Comparison of ENCODE assay signal across 8 cellular contexts in the genomic region with DNA sequence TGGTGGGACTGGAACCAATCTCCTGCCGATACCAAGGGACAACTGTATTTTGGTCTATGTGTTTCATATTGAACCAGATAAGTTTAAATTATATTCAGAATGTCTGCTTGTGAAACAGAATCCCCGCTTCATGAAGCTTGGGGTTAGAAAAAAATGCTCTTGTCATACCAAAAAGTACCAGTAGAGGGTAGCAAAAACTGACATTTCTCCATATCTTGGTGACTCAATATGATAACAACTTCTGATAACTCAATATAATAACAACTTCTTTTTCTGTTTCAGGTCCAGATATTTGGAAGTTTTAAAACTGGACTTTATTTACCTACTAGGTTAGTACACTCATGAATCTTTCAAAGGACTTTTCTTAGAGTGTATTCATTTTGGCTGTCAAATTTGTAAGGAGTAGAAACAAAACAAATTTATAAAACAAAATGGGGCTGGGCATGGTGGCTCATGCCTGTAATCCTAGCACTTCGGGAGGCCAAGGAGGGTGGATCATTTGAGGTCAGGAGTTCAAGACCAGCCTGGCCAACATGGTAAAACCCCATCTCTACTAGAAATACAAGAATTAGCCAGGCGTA. TPM values are rescaled to one million over a fixed set of nuclear protein-coding genes. Genes with fewer than 3 reads are reported as not detected.
DNase-seq lines count a peak whose midpoint lies in the region; ATAC-seq, FAIRE-seq and TF ChIP-seq lines count a peak whose summit lies in the region.

No MANE protein-coding gene starts in this region.

- no peak for TF ChIP-seq POLR2A in transverse colon (IDR thresholded peaks at IDR 0.05)

- peaks cover 1% of the 10 kb centered on the region for H3K79me2 ChIP-seq in astrocyte (ENCODE audit: insufficient read depth, low read length)

- no peaks in the 10 kb centered on the region for H3K36me3 Mint-ChIP-seq in astrocyte (ENCODE audit: low read depth, unreplicated experiment)

- H3K9me3 ChIP-seq in astrocyte (ENCODE audit: insufficient read depth, low read depth, low read length) (no peaks in the 10 kb centered on the region), kidney (ENCODE audit: control insufficient read depth in 1 of 2, low read length in 2 of 2) (no peaks in the 10 kb centered on the region), transverse colon (no peaks in the 10 kb centered on the region)

- no peak overlapping the region for H2AFZ ChIP-seq in astrocyte (ENCODE audit: low read depth, low read length)

- H3K4me2 ChIP-seq in astrocyte (ENCODE audit: low read length) = no peak overlapping the region

- in situ Hi-C loops in transverse colon (cut with MboI; ENCODE audit: low pct_ligation_motif_present in 1 of 4, low pct_unique_long_range_greater_than_20kb in 1 of 4, low sequenced_read_pairs in 3 of 4) = loop anchor here (10.0 kb wide), 2 partner anchors 141 to 189 kb away; partner anchors contain the start of gene CNEP1R1 (in 3 of the 4)

- no peak for ATAC-seq in HG02763 (IDR thresholded peaks at IDR 0.05; ENCODE audit: unreplicated experiment)

- DNase-seq in DMS53 treated with DMSO at 0.1 percent for 48 hours (lab: John Stamatoyannopoulos, UW; ENCODE audit: unreplicated experiment) (peak; percentile 46), NCI-H1694 (lab: John Stamatoyannopoulos, UW) (peak; percentile 34), astrocyte (ENCODE audit: low read depth) (no peak), kidney (no peak), transverse colon (no peak), COLO668 (lab: John Stamatoyannopoulos, UW; ENCODE audit: unreplicated experiment) (no peak)

- H3K27ac ChIP-seq in 22Rv1 = no peak overlapping the region
- no peak overlapping the region for H3K27ac ChIP-seq in astrocyte (ENCODE audit: low read depth, low read length)
- no peak overlapping the region for H3K27ac ChIP-seq in kidney (ENCODE audit: low read depth in 2 of 2, low read length in 2 of 2)
- no peak overlapping the region for H3K27ac ChIP-seq in transverse colon

- peaks cover 20% of the 10 kb centered on the region for H4K20me1 ChIP-seq in astrocyte (ENCODE audit: insufficient read depth, low read length)

- TF ChIP-seq CTCF in 22Rv1 (IDR thresholded peaks at IDR 0.05) (peak; percentile 76), astrocyte (IDR thresholded peaks at IDR 0.05; ENCODE audit: insufficient read depth, low read depth, low read length) (peak; percentile 73), kidney (IDR thresholded peaks at IDR 0.05; ENCODE audit: borderline replicate concordance, extremely low read depth, insufficient read depth) (peak; percentile 62), transverse colon (IDR thresholded peaks at IDR 0.05) (peak; percentile 83 to 87 (median 84))

- peaks cover 17% of the 10 kb centered on the region for H3K4me1 Mint-ChIP-seq in astrocyte (ENCODE audit: low read depth, unreplicated experiment)

- H3K27me3 ChIP-seq in astrocyte (ENCODE audit: insufficient read depth, low read length) (no peaks in the 10 kb centered on the region), transverse colon (no peaks in the 10 kb centered on the region)

- H3K9me3 Mint-ChIP-seq in astrocyte (ENCODE audit: unreplicated experiment) = no peaks in the 10 kb centered on the region

- H3K4me1 ChIP-seq in astrocyte (ENCODE audit: insufficient read depth, low read length) (peaks cover 4% of the 10 kb centered on the region), kidney (ENCODE audit: control insufficient read depth in 1 of 2, insufficient read depth in 1 of 2, low read depth in 1 of 2, low read length in 2 of 2) (peaks cover 14 to 15% of the 10 kb centered on the region in 2 donors), transverse colon (peaks cover 18 to 21% (median 21%) of the 10 kb centered on the region in 4 donors)

- no peaks in the 10 kb centered on the region for H3K27me3 Mint-ChIP-seq in astrocyte (ENCODE audit: low read depth, unreplicated experiment)

- intact Hi-C loops in kidney (cut with DNase I) (no loop called here), transverse colon (cut with DNase I; ENCODE audit: low total_unique reads) (loop anchor here (10.0 kb wide), 1 partner anchor 151 kb away; the partner anchor contains the start of gene BRD7)

- H3K4me3 Mint-ChIP-seq in astrocyte (ENCODE audit: unreplicated experiment) = no peak overlapping the region

- FAIRE-seq in astrocyte (lab: Jason Lieb, UNC) (peak; percentile 73), kidney (lab: Jason Lieb, UNC) (peak; percentile 90)

- no peak overlapping the region for H3K4me3 ChIP-seq in astrocyte (ENCODE audit: insufficient read depth, low read depth, low read length)
- no peak overlapping the region for H3K4me3 ChIP-seq in kidney (ENCODE audit: low read length in 2 of 2)
- no peak overlapping the region for H3K4me3 ChIP-seq in transverse colon

- 51 to 60% methylated on average over 3 to 4 of the region's 4 CpGs for WGBS in transverse colon (ENCODE audit: low coverage in 1 of 2), 2 donors

- TF ChIP-seq EP300 in transverse colon (IDR thresholded peaks at IDR 0.05; ENCODE audit: low read depth) = no peak

- H3K9ac ChIP-seq in astrocyte (ENCODE audit: low read length) (no peak overlapping the region), kidney (ENCODE audit: low read length in 2 of 2) (no peak overlapping the region)

- H3K27ac Mint-ChIP-seq in astrocyte (ENCODE audit: unreplicated experiment) = no peak overlapping the region

- peaks cover 16% of the 10 kb centered on the region for H3K36me3 ChIP-seq in astrocyte (ENCODE audit: insufficient read depth, low read length)
- H3K36me3 ChIP-seq in kidney (ENCODE audit: control insufficient read depth in 1 of 2, insufficient read depth in 2 of 2, low read length in 2 of 2) = peaks cover 28 to 31% of the 10 kb centered on the region in 2 donors
- peaks cover 0 to 34% (median 13%) of the 10 kb centered on the region in 4 donors for H3K36me3 ChIP-seq in transverse colon

RNA-seq across cellular contexts. Expression of gene ADCY7, which starts 52.3 kb away (rescaled TPM):
- 30.3 and 33.7 TPM in 2 replicates for total RNA-seq in astrocyte
- total RNA-seq in kidney = 40.5 TPM
- 0.86 TPM for polyA plus RNA-seq in kidney (ENCODE audit: insufficient read depth, low read depth, low replicate concordance)
- total RNA-seq in transverse colon = 10 to 100 TPM in 3 of 4 donors, 1 to 10 TPM in 1; 4.6 to 44.9 (median 14.1) TPM

Comparison
In these comparisons a context has a peak if more than half of its experiments do, and no peak if none do; other contexts are left out.
1. DNase-seq: peak in DMS53 treated with DMSO at 0.1 percent for 48 hours (single experiment) and NCI-H1694 (single experiment); none in astrocyte (single experiment), kidney (single experiment), transverse colon (single experiment) and COLO668 (single experiment).
2. Peak in every context shown above with its lines, with median percentiles within 50 percentile points of each other: CTCF ChIP-seq.